8 cellular contexts compared by ENCODE assay signal in genomic region chr5:17132444-17133083, GRCh38.
A peak's percentile ranks its signal among the peaks of the same experiment; 100 is the strongest.
DNase-seq lines count a peak whose midpoint lies in the region; ATAC-seq and TF ChIP-seq lines count a peak whose summit lies in the region.

No MANE protein-coding gene starts in this region.

- DNase-seq in activated CD8-positive, alpha-beta T cell treated with anti-CD3 and anti-CD28 coated beads for 36 hours: no peak
- DNase-seq in activated CD8-positive, alpha-beta T cell treated with anti-CD3 and anti-CD28 coated beads, Interleukin-2, amount 10 ng/mL, durations not matched to agents 7 days and 5 days: no peak
- DNase-seq in NCI-H82 treated with DMSO at 0.1 percent for 48 hours (lab: John Stamatoyannopoulos, UW; ENCODE audit: unreplicated experiment) (peak; percentile 30), dermis blood vessel endothelial cell (peak; percentile 73), neuronal stem cell (ENCODE audit: low spot score) (no peak), cortex of kidney (lab: John Stamatoyannopoulos, UW) (no peak), mucosa of gallbladder (ENCODE audit: low spot score) (no peak)

- H2BK5ac ChIP-seq in neuronal stem cell (ENCODE audit: low read length): no peak overlapping the region

- H3K9ac ChIP-seq in neuronal stem cell (ENCODE audit: low read depth, low read length, poor library complexity): no peak overlapping the region

- H3K79me1 ChIP-seq in neuronal stem cell (ENCODE audit: low read depth, low read length): no peaks in the 10 kb centered on the region

- peak overlapping the region; percentile 7 for H2AFZ ChIP-seq in neuronal stem cell (ENCODE audit: low read length)

- H3K4me2 ChIP-seq in neuronal stem cell (ENCODE audit: insufficient read depth, low read length, poor library complexity, severe bottlenecking): no peak overlapping the region

- no peak overlapping the region for H4K8ac ChIP-seq in neuronal stem cell (ENCODE audit: low read depth, low read length)

- H2BK120ac ChIP-seq in neuronal stem cell (ENCODE audit: low read depth, low read length): no peak overlapping the region

- ATAC-seq in activated CD8-positive, alpha-beta T cell treated with anti-CD3 and anti-CD28 coated beads for 36 hours: no peak
- no peak for ATAC-seq in activated CD8-positive, alpha-beta T cell treated with anti-CD3 and anti-CD28 coated beads, Interleukin-2, amount 10 ng/mL, durations not matched to agents 7 days and 5 days
- ATAC-seq in HG02981 (IDR thresholded peaks at IDR 0.05; ENCODE audit: unreplicated experiment): peak; percentile 73

- no peak overlapping the region for H2BK12ac ChIP-seq in neuronal stem cell (ENCODE audit: low read length)

- no peaks in the 10 kb centered on the region for H3K9me3 ChIP-seq in neuronal stem cell (replicated peaks in 1 of 2; ENCODE audit: control insufficient read depth in 2 of 2, insufficient read depth in 1 of 2, low read depth in 1 of 2, low read length in 2 of 2)

- no peaks in the 10 kb centered on the region for H3K36me3 ChIP-seq in neuronal stem cell (replicated peaks in 1 of 2; ENCODE audit: control insufficient read depth in 2 of 2, insufficient read depth in 2 of 2, low read length in 2 of 2)

- H3K27ac ChIP-seq in neuronal stem cell (replicated peaks; ENCODE audit: low read length): no peak overlapping the region

- H3K27me3 Mint-ChIP-seq in activated CD8-positive, alpha-beta T cell treated with anti-CD3 and anti-CD28 coated beads for 36 hours: peaks cover 8% of the 10 kb centered on the region
- H3K27me3 Mint-ChIP-seq in activated CD8-positive, alpha-beta T cell treated with anti-CD3 and anti-CD28 coated beads, Interleukin-2, amount 10 ng/mL, durations not matched to agents 7 days and 5 days (ENCODE audit: low read depth): peaks cover 2% of the 10 kb centered on the region

- no CpG with 5 or more reads among the region's 4 CpGs for WGBS in neuronal stem cell (ENCODE audit: extremely low coverage in 2 of 2, insufficient read length in 2 of 2, insufficient replicate concordance in 1 of 2), 2 donors

- peak; percentile 75 for TF ChIP-seq CTCF in activated CD8-positive, alpha-beta T cell treated with anti-CD3 and anti-CD28 coated beads for 36 hours (IDR thresholded peaks at IDR 0.05)

- CTCF ChIA-PET in activated CD8-positive, alpha-beta T cell treated with anti-CD3 and anti-CD28 coated beads for 36 hours (lab: Charles Lee): interaction anchor here (0.7 to 3.0 kb wide), 19 partner anchors 9 to 643 kb away, joined by 3 to 17 read pairs (median 3); no protein-coding TSS in a partner anchor
- CTCF ChIA-PET in activated CD8-positive, alpha-beta T cell treated with anti-CD3 and anti-CD28 coated beads, Interleukin-2, amount 10 ng/mL, durations not matched to agents 7 days and 5 days (lab: Charles Lee): interaction anchor here (0.7 to 2.5 kb wide), 18 partner anchors 11 to 675 kb away, joined by 3 to 12 read pairs (median 3); no protein-coding TSS in a partner anchor

- H3K36me3 Mint-ChIP-seq in activated CD8-positive, alpha-beta T cell treated with anti-CD3 and anti-CD28 coated beads for 36 hours (ENCODE audit: low read depth): no peaks in the 10 kb centered on the region
- no peaks in the 10 kb centered on the region for H3K36me3 Mint-ChIP-seq in activated CD8-positive, alpha-beta T cell treated with anti-CD3 and anti-CD28 coated beads, Interleukin-2, amount 10 ng/mL, durations not matched to agents 7 days and 5 days (ENCODE audit: low read depth)

- intact Hi-C loops in activated CD8-positive, alpha-beta T cell treated with anti-CD3 and anti-CD28 coated beads for 36 hours (cut with micrococcal nuclease): no loop called here

- H2BK15ac ChIP-seq in neuronal stem cell (ENCODE audit: low read length): no peak overlapping the region

- H3K27ac Mint-ChIP-seq in activated CD8-positive, alpha-beta T cell treated with anti-CD3 and anti-CD28 coated beads for 36 hours: no peak overlapping the region
- H3K27ac Mint-ChIP-seq in activated CD8-positive, alpha-beta T cell treated with anti-CD3 and anti-CD28 coated beads, Interleukin-2, amount 10 ng/mL, durations not matched to agents 7 days and 5 days: no peak overlapping the region

- H3K27me3 ChIP-seq in neuronal stem cell (ENCODE audit: control insufficient read depth in 3 of 3, insufficient read depth in 3 of 3, low read depth in 1 of 3, low read length in 3 of 3): no peaks in the 10 kb centered on the region

- POLR2A ChIA-PET in activated CD8-positive, alpha-beta T cell treated with anti-CD3 and anti-CD28 coated beads for 36 hours (lab: Charles Lee): no interaction called here
- POLR2A ChIA-PET in activated CD8-positive, alpha-beta T cell treated with anti-CD3 and anti-CD28 coated beads, Interleukin-2, amount 10 ng/mL, durations not matched to agents 7 days and 5 days (lab: Charles Lee): no interaction called here

- H3K14ac ChIP-seq in neuronal stem cell (ENCODE audit: low read length): no peak overlapping the region

- H3K18ac ChIP-seq in neuronal stem cell (ENCODE audit: low read length): no peak overlapping the region

- H3K4ac ChIP-seq in neuronal stem cell (ENCODE audit: low read length): no peak overlapping the region

- no peak overlapping the region for H3K4me3 Mint-ChIP-seq in activated CD8-positive, alpha-beta T cell treated with anti-CD3 and anti-CD28 coated beads for 36 hours
- no peak overlapping the region for H3K4me3 Mint-ChIP-seq in activated CD8-positive, alpha-beta T cell treated with anti-CD3 and anti-CD28 coated beads, Interleukin-2, amount 10 ng/mL, durations not matched to agents 7 days and 5 days

- no peaks in the 10 kb centered on the region for H3K9me3 Mint-ChIP-seq in activated CD8-positive, alpha-beta T cell treated with anti-CD3 and anti-CD28 coated beads for 36 hours
- H3K9me3 Mint-ChIP-seq in activated CD8-positive, alpha-beta T cell treated with anti-CD3 and anti-CD28 coated beads, Interleukin-2, amount 10 ng/mL, durations not matched to agents 7 days and 5 days (ENCODE audit: insufficient read depth): no peaks in the 10 kb centered on the region

- H3K4me3 ChIP-seq in neuronal stem cell (ENCODE audit: low read length in 2 of 2): no peak overlapping the region

- H2AK5ac ChIP-seq in neuronal stem cell (ENCODE audit: low read depth, low read length): no peak overlapping the region

- no peak overlapping the region for H4K91ac ChIP-seq in neuronal stem cell (ENCODE audit: low read depth, low read length, poor library complexity)

- no peak overlapping the region for H3K23ac ChIP-seq in neuronal stem cell (ENCODE audit: low read depth, low read length, poor library complexity)

- peaks cover 4% of the 10 kb centered on the region for H3K4me1 Mint-ChIP-seq in activated CD8-positive, alpha-beta T cell treated with anti-CD3 and anti-CD28 coated beads for 36 hours (ENCODE audit: low read depth)
- peaks cover 11% of the 10 kb centered on the region for H3K4me1 Mint-ChIP-seq in activated CD8-positive, alpha-beta T cell treated with anti-CD3 and anti-CD28 coated beads, Interleukin-2, amount 10 ng/mL, durations not matched to agents 7 days and 5 days (ENCODE audit: low read depth)

- peaks cover 0 to 2% of the 10 kb centered on the region in 2 donors for H3K4me1 ChIP-seq in neuronal stem cell (ENCODE audit: control insufficient read depth in 2 of 2, insufficient read depth in 1 of 2, low read depth in 1 of 2, low read length in 2 of 2)

Comparison
In these comparisons a context has a peak if more than half of its experiments do, and no peak if none do; other contexts are left out.
1. DNase-seq: peak in NCI-H82 treated with DMSO at 0.1 percent for 48 hours (single experiment) and dermis blood vessel endothelial cell (single experiment); none in activated CD8-positive, alpha-beta T cell treated with anti-CD3 and anti-CD28 coated beads for 36 hours (single experiment), activated CD8-positive, alpha-beta T cell treated with anti-CD3 and anti-CD28 coated beads, Interleukin-2, amount 10 ng/mL, durations not matched to agents 7 days and 5 days (single experiment), neuronal stem cell (single experiment), cortex of kidney (single experiment) and mucosa of gallbladder (single experiment).